10 cellular contexts compared by ENCODE assay signal in the genomic region with DNA sequence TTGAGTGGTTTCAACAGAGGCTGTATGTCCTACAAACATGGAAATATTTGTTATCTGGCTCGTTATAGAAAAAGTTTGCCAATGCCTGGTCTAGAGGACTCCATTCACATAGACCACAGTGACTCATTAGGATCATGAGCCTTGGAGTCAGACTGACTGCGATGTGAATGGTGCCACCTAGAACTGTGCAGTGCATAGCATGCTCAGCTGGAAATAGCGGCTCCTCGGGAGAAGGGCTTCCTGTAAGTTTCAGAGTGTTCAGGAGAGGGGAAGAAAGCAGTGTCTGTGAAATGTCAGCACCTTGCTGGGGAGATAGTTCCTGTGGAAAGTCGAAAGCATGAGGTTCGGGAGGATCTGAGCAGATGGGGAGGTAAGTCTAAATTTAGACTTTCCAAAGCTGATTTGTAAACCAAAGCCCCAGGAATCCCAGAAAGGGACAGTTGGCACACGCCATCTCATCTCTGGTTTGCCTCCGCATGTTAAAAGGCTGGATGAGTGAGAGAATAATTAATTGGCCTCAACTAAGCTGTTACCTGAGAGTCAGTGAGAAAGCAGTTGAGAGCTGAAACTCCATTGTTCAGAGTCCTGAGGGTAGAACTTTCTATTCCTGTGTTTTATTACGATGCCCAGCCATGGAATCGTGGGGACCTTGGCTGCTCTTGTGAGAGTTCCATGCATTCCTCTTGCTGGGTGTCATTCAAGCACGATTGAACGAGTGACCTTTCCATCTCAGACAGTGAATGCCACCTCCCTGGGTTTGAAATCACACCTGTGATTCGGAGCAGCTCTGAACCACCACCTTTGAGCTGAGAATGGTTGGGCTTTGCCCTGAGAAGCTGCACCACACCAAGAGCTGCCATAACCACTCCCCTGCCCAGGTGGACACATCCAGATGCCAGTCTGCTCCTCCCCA.
A peak's percentile ranks its signal among the peaks of the same experiment; 100 is the strongest.
DNase-seq lines count a peak whose midpoint lies in the region; ATAC-seq and TF ChIP-seq lines count a peak whose summit lies in the region.
"Had no signal": no experiment of that assay in that cellular context is flagged by ENCODE, and none has a peak within 500 bp of the region (broad histone marks: within the 10 kb centered on the region; RNA-seq: fewer than 3 reads in every experiment).

No MANE protein-coding gene starts in this region.

- no peak for ATAC-seq in HG03175 (IDR thresholded peaks at IDR 0.05; ENCODE audit: unreplicated experiment)
- no peak for ATAC-seq in HG03565 (IDR thresholded peaks at IDR 0.05; ENCODE audit: unreplicated experiment)

- H3K36me3 ChIP-seq in H7 (replicated peaks; ENCODE audit: control insufficient read depth, insufficient read depth, low read length) (no peaks in the 10 kb centered on the region), colonic mucosa (no peaks in the 10 kb centered on the region)

- H3K4me3 ChIP-seq in dorsolateral prefrontal cortex = no peak overlapping the region
- H3K4me3 ChIP-seq in H7 (ENCODE audit: insufficient read depth, low read depth, low read length) = no peak overlapping the region
- no peak overlapping the region for H3K4me3 ChIP-seq in colonic mucosa
- H3K4me3 ChIP-seq: SK-N-MC had no signal

- no peaks in the 10 kb centered on the region for H3K9me3 ChIP-seq in colonic mucosa

- BruUV-seq in Calu3 (replicated peaks; lab: Mats Ljungman, UMichigan) = no TSS peak

- intact Hi-C loops in Calu3 (cut with micrococcal nuclease; ENCODE audit: unreplicated experiment) = no loop called here
- intact Hi-C loops in dorsolateral prefrontal cortex (cut with DNase I) = loop anchor here in 1 of 2 donors (5.0 kb wide), 1 partner anchor 68 kb away; no protein-coding TSS in a partner anchor
- intact Hi-C loops in colonic mucosa (cut with DNase I) = loop anchor here (10.0 kb wide), 1 partner anchor 125 kb away; no protein-coding TSS in a partner anchor

- TF ChIP-seq CTCF in Calu3 (IDR thresholded peaks at IDR 0.05; ENCODE audit: unreplicated experiment) (no peak), dorsolateral prefrontal cortex (IDR thresholded peaks at IDR 0.05 in 54 of 56, conservative IDR thresholded peaks at IDR 0.05 in 2 of 56; ENCODE audit: low read depth in 1 of 56, partially characterized antibody in 56 of 56) (peak in 11 of 56 donors; percentile 7 to 31 (median 22)), colonic mucosa (IDR thresholded peaks at IDR 0.05) (no peak)

- H3K36me3 Mint-ChIP-seq in Calu3 (ENCODE audit: insufficient read depth, unreplicated experiment) = no peaks in the 10 kb centered on the region

- peaks cover 82% of the 10 kb centered on the region for H3K27me3 Mint-ChIP-seq in Calu3 (ENCODE audit: unreplicated experiment)

- no peak overlapping the region for H3K27ac Mint-ChIP-seq in Calu3 (ENCODE audit: unreplicated experiment)

- no peaks in the 10 kb centered on the region for H3K27me3 ChIP-seq in dorsolateral prefrontal cortex
- no peaks in the 10 kb centered on the region for H3K27me3 ChIP-seq in H7 (ENCODE audit: control insufficient read depth, insufficient read depth, low read length)
- H3K27me3 ChIP-seq in colonic mucosa = no peaks in the 10 kb centered on the region

- peaks cover 4% of the 10 kb centered on the region for H3K9me3 Mint-ChIP-seq in Calu3 (ENCODE audit: low read depth, unreplicated experiment)

- no peak overlapping the region for H3K9ac ChIP-seq in colonic mucosa (ENCODE audit: low read depth in 2 of 2, low read length in 2 of 2)

- CTCF ChIA-PET in Calu3 (lab: Charles Lee) = no interaction called here

- peak overlapping the region in 46 of 59 donors; percentile 5 to 96 (median 50) for H3K27ac ChIP-seq in dorsolateral prefrontal cortex
- H3K27ac ChIP-seq in colonic mucosa = no peak overlapping the region
- H3K27ac ChIP-seq: SK-N-MC had no signal

- DNase-seq in Calu3 = peak; percentile 17
- peak; percentile 23 for DNase-seq in NCI-H460 (ENCODE audit: extremely low read depth, low read depth)
- DNase-seq in dorsolateral prefrontal cortex = peak in 3 of 10 donors; percentile 59 to 69 (median 62)
- DNase-seq in mesenteric fat pad (ENCODE audit: low spot score) = peak; percentile 20
- no peak for DNase-seq in H7
- no peak for DNase-seq in colonic mucosa
- DNase-seq: effector memory CD4-positive, alpha-beta T cell had no signal

- no peaks in the 10 kb centered on the region for H3K4me1 Mint-ChIP-seq in Calu3 (ENCODE audit: low read depth, unreplicated experiment)

- H3K4me3 Mint-ChIP-seq in Calu3 (ENCODE audit: low read depth, unreplicated experiment) = no peak overlapping the region

- H3K4me1 ChIP-seq in colonic mucosa = no peaks in the 10 kb centered on the region

Comparison
In these comparisons a context has a peak if more than half of its experiments do, and no peak if none do; other contexts are left out.
1. DNase-seq: peak in Calu3 (single experiment), NCI-H460 (single experiment) and mesenteric fat pad (single experiment); none in H7 (single experiment) and colonic mucosa (single experiment).